Comparison of ENCODE assay signal across 25 cellular contexts in the genomic region with DNA sequence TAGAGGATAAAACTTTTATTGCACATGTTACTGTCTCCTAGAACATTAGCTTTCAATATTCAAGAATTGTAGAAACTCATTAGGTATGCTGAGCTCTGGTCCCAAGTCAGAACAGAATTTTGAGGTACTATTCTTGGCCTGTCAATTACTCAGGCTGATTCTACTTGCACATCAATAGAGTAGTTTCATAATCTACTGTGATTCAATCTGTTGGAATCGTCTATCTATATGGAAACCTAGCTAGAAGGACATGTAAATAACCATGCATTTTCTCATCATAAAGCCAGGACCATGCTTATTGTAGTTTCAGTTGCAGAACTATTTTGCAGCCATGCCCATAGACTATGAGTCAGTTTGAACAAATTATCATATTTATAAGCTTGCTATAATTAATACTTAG.
A peak's percentile ranks its signal among the peaks of the same experiment; 100 is the strongest.
DNase-seq lines count a peak whose midpoint lies in the region; ATAC-seq and TF ChIP-seq lines count a peak whose summit lies in the region.
"Had no signal": no experiment of that assay in that cellular context is flagged by ENCODE, and none has a peak within 500 bp of the region (broad histone marks: within the 10 kb centered on the region; RNA-seq: fewer than 3 reads in every experiment).

No MANE protein-coding gene starts in this region.

- H3K27me3 ChIP-seq in RWPE2 (ENCODE audit: insufficient read depth, poor library complexity, severe bottlenecking) = no peaks in the 10 kb centered on the region
- H3K27me3 ChIP-seq: BE2C, BLaER1 had no signal

- H3K36me3 ChIP-seq in RWPE2 (ENCODE audit: low read depth) = no peaks in the 10 kb centered on the region
- H3K36me3 ChIP-seq: BE2C, BLaER1 had no signal

- H3K4me3 ChIP-seq in RWPE2 (ENCODE audit: severe bottlenecking) (no peak overlapping the region), epithelial cell of esophagus (ENCODE audit: low read length) (no peak overlapping the region)
- H3K4me3 ChIP-seq: BLaER1, GM12878 had no signal

- H3K27ac ChIP-seq in RWPE2 (ENCODE audit: poor library complexity, severe bottlenecking) = peak overlapping the region; percentile 15
- H3K27ac ChIP-seq: BLaER1 had no signal

- no peaks in the 10 kb centered on the region for H3K4me1 ChIP-seq in RWPE2 (ENCODE audit: insufficient read depth, poor library complexity, severe bottlenecking)
- H3K4me1 ChIP-seq: BE2C, BLaER1 had no signal

- no peak for TF ChIP-seq CTCF in RWPE2 (IDR thresholded peaks at IDR 0.05; ENCODE audit: poor library complexity, severe bottlenecking)
- no peak for TF ChIP-seq CTCF in epithelial cell of esophagus (IDR thresholded peaks at IDR 0.05; ENCODE audit: insufficient read depth, low read depth, low read length, missing control alignments)

- DNase-seq in RWPE2 (ENCODE audit: low spot score) (no peak), epithelial cell of esophagus (ENCODE audit: low read depth) (peak; percentile 50), putamen (ENCODE audit: low spot score) (peak; percentile 3), NCI-H128 (lab: John Stamatoyannopoulos, UW; ENCODE audit: unreplicated experiment) (no peak), NCI-H187 (lab: John Stamatoyannopoulos, UW) (no peak)
- DNase-seq in stimulated activated CD4-positive, alpha-beta T cell treated with anti-CD3 and anti-CD28 coated beads, Interleukin-15, amount 100 ng/mL, for 24 hours = no peak
- DNase-seq in activated CD8-positive, alpha-beta memory T cell treated with anti-CD3 and anti-CD28 coated beads, Interleukin-2, amount 50 U/mL, for 48 hours = no peak
- DNase-seq: 8988T; ACHN; BE2C; C1 segment of cervical spinal cord; CD4-positive, alpha-beta memory T cell; CD4-positive, CD25-positive, alpha-beta regulatory T cell; CD8-positive, alpha-beta memory T cell; COR-L47; DMS 273 treated with DMSO at 0.1 percent for 48 hours; DMS153; DMS53; DMS79; DND-41; EL; GDM1 had no signal

- H3K9me3 ChIP-seq in RWPE2 (ENCODE audit: severe bottlenecking) = no peaks in the 10 kb centered on the region
- H3K9me3 ChIP-seq: BE2C, BLaER1 had no signal

- ATAC-seq in HG03039 (IDR thresholded peaks at IDR 0.05; ENCODE audit: unreplicated experiment) = peak; percentile 15
- peak; percentile 62 for ATAC-seq in RWPE2 (ENCODE audit: low read depth)

Comparison
In these comparisons a context has a peak if more than half of its experiments do, and no peak if none do; other contexts are left out.
1. DNase-seq: peak in epithelial cell of esophagus (single experiment) and putamen (single experiment); none in RWPE2 (single experiment), stimulated activated CD4-positive, alpha-beta T cell treated with anti-CD3 and anti-CD28 coated beads, Interleukin-15, amount 100 ng/mL, for 24 hours (single experiment), NCI-H128 (single experiment), activated CD8-positive, alpha-beta memory T cell treated with anti-CD3 and anti-CD28 coated beads, Interleukin-2, amount 50 U/mL, for 48 hours (single experiment) and NCI-H187 (0 of 2).